13 cellular contexts compared by ENCODE assay signal in genomic region chr14:101064121-101064661, GRCh38.
"Had no signal": no experiment of that assay in that cellular context is flagged by ENCODE, and none has a peak within 500 bp of the region (broad histone marks: within the 10 kb centered on the region; RNA-seq: fewer than 3 reads in every experiment).

No MANE protein-coding gene starts in this region.

- DNase-seq: activated CD4-positive, alpha-beta memory T cell treated with anti-CD3 and anti-CD28 coated beads for 36 hours; activated naive CD8-positive, alpha-beta T cell treated with anti-CD3 and anti-CD28 coated beads, Interleukin-2, amount 50 U/mL, for 24 hours; activated T-cell treated with anti-CD3 and anti-CD28 coated beads, Interleukin-2, amount 50 U/mL, for 48 hours; colonic mucosa; effector CD8-positive, alpha-beta T cell; left ventricle myocardium superior; nephron progenitor cell; stimulated activated naive CD4-positive, alpha-beta T cell; substantia nigra; T-helper 9 cell; trophoblast cell had no signal

- H3K36me3 ChIP-seq: cardiac muscle cell, colonic mucosa had no signal

- H3K4me3 ChIP-seq: cardiac muscle cell, colonic mucosa, skin epidermis had no signal

- H3K27ac ChIP-seq: cardiac muscle cell, colonic mucosa, skin epidermis had no signal

- H3K27me3 ChIP-seq: cardiac muscle cell, colonic mucosa had no signal

- H3K4me1 ChIP-seq: colonic mucosa had no signal

- H3K9me3 ChIP-seq: colonic mucosa had no signal

- ATAC-seq: activated naive CD8-positive, alpha-beta T cell treated with anti-CD3 and anti-CD28 coated beads, Interleukin-2, amount 50 U/mL, for 24 hours; left ventricle myocardium superior had no signal
